Comparison of ENCODE assay signal across 27 cellular contexts in the genomic region with DNA sequence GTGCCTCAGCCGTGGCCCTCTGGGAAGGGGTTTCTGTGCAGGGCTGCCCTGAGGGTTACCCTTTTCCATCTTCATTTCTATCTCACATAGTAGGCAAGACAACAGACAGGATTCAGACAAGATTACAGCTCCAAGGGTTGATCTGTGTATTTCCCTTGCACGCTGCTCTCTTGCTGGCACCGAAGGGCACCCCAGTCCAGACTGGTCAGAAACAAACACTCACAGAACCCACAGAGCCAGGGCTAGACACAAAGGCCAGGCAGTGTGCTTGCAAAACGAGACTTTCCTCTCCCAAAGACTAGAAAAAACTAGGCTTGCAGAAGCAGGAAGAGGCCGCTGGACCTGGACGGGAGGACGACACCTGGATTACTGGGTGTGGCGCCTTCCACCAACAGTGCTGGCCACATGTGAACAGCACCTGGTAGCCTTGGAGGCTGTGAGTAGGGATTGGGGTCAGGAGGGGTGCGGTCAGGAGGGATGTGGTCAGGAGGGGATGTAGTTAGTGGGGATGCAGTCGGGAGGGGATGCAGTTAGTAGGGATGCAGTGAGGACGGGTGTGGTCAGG.
DNase-seq lines count a peak whose midpoint lies in the region; ATAC-seq and TF ChIP-seq lines count a peak whose summit lies in the region.
"Had no signal": no experiment of that assay in that cellular context is flagged by ENCODE, and none has a peak within 500 bp of the region (broad histone marks: within the 10 kb centered on the region; RNA-seq: fewer than 3 reads in every experiment).

No MANE protein-coding gene starts in this region.

- peaks cover 12% of the 10 kb centered on the region for H3K9me3 Mint-ChIP-seq in activated CD4-positive, alpha-beta T cell treated with anti-CD3 and anti-CD28 coated beads, Interleukin-2, amount 10 ng/mL, durations not matched to agents 7 days and 5 days
- no peaks in the 10 kb centered on the region for H3K9me3 Mint-ChIP-seq in activated CD4-positive, alpha-beta T cell treated with anti-CD3 and anti-CD28 coated beads, Interleukin-2, amount 10 ng/mL, durations not matched to agents 24 days and 14 days
- H3K9me3 Mint-ChIP-seq in T-cell (no peaks in the 10 kb centered on the region), immature natural killer cell (peaks cover 0 to 7% (median 0%) of the 10 kb centered on the region in 6 donors)
- H3K9me3 Mint-ChIP-seq: CD8-positive, alpha-beta T cell had no signal

- DNase-seq in activated CD4-positive, alpha-beta T cell treated with anti-CD3 and anti-CD28 coated beads, Interleukin-2, amount 10 ng/mL, durations not matched to agents 7 days and 5 days, result no peak
- no peak for DNase-seq in activated CD4-positive, alpha-beta T cell treated with anti-CD3 and anti-CD28 coated beads, Interleukin-2, amount 10 ng/mL, durations not matched to agents 24 days and 14 days
- DNase-seq in T-cell (no peak), immature natural killer cell (no peak), sciatic nerve (ENCODE audit: low spot score) (peak; percentile 43), HuH-7.5 (ENCODE audit: low spot score) (no peak), AG20443 (ENCODE audit: low spot score) (no peak), WERI-Rb-1 (no peak)
- DNase-seq: activated CD4-positive, CD25-positive, alpha-beta regulatory T cell; activated gamma-delta T cell; DMS 273 treated with DMSO at 0.1 percent for 48 hours; effector CD8-positive, alpha-beta T cell; foreskin fibroblast; GOT3; heart left ventricle; KBM-7; kidney glomerular epithelial cell; NCI-H2029 treated with DMSO at 0.1 percent for 48 hours; NCI-H526; NK-92 treated with Interleukin-12 subunit alpha and Interleukin-12 subunit beta, amount 100 ng/mL, for 24 hours; PC-3; SHP77 treated with DMSO at 0.1 percent for 48 hours had no signal

- no peak overlapping the region for H3K4me3 ChIP-seq in WERI-Rb-1 (ENCODE audit: low read depth, low read length)
- H3K4me3 ChIP-seq: adrenal gland, heart left ventricle, prostate gland, testis had no signal

- H3K27me3 ChIP-seq in WERI-Rb-1 (ENCODE audit: insufficient read depth, low read depth, severe bottlenecking), result no peaks in the 10 kb centered on the region
- H3K27me3 ChIP-seq: adrenal gland, heart left ventricle, testis had no signal

- H3K27me3 Mint-ChIP-seq in activated CD4-positive, alpha-beta T cell treated with anti-CD3 and anti-CD28 coated beads, Interleukin-2, amount 10 ng/mL, durations not matched to agents 7 days and 5 days, result peaks cover 25% of the 10 kb centered on the region
- peaks cover 17% of the 10 kb centered on the region for H3K27me3 Mint-ChIP-seq in activated CD4-positive, alpha-beta T cell treated with anti-CD3 and anti-CD28 coated beads, Interleukin-2, amount 10 ng/mL, durations not matched to agents 24 days and 14 days
- H3K27me3 Mint-ChIP-seq in T-cell (peaks cover 0 to 1% of the 10 kb centered on the region in 2 donors), immature natural killer cell (ENCODE audit: low read depth in 3 of 3) (peaks cover 4 to 51% (median 27%) of the 10 kb centered on the region in 3 donors)

- H3K4me1 Mint-ChIP-seq in activated CD4-positive, alpha-beta T cell treated with anti-CD3 and anti-CD28 coated beads, Interleukin-2, amount 10 ng/mL, durations not matched to agents 7 days and 5 days, result peaks cover 21% of the 10 kb centered on the region
- peaks cover 26% of the 10 kb centered on the region for H3K4me1 Mint-ChIP-seq in activated CD4-positive, alpha-beta T cell treated with anti-CD3 and anti-CD28 coated beads, Interleukin-2, amount 10 ng/mL, durations not matched to agents 24 days and 14 days
- peaks cover 19 to 28% (median 21%) of the 10 kb centered on the region in 3 donors for H3K4me1 Mint-ChIP-seq in T-cell
- peaks cover 21 to 23% of the 10 kb centered on the region in 2 donors for H3K4me1 Mint-ChIP-seq in immature natural killer cell

- H3K27ac ChIP-seq in WERI-Rb-1, result no peak overlapping the region
- H3K27ac ChIP-seq: adrenal gland, heart left ventricle, prostate gland, testis had no signal

- H3K36me3 Mint-ChIP-seq in activated CD4-positive, alpha-beta T cell treated with anti-CD3 and anti-CD28 coated beads, Interleukin-2, amount 10 ng/mL, durations not matched to agents 7 days and 5 days (ENCODE audit: low read depth), result no peaks in the 10 kb centered on the region
- H3K36me3 Mint-ChIP-seq in activated CD4-positive, alpha-beta T cell treated with anti-CD3 and anti-CD28 coated beads, Interleukin-2, amount 10 ng/mL, durations not matched to agents 24 days and 14 days (ENCODE audit: low read depth), result no peaks in the 10 kb centered on the region
- H3K36me3 Mint-ChIP-seq in T-cell (no peaks in the 10 kb centered on the region), immature natural killer cell (peaks cover 0 to 3% (median 0%) of the 10 kb centered on the region in 3 donors)
- H3K36me3 Mint-ChIP-seq: brain had no signal

- TF ChIP-seq CTCF in WERI-Rb-1 (IDR thresholded peaks at IDR 0.05; ENCODE audit: low read depth, low read length), result no peak

- ATAC-seq in T-cell (replicated peaks in 1 of 4) (no peak), sciatic nerve (no peak)
- ATAC-seq: heart left ventricle had no signal

- intact Hi-C loops in activated CD4-positive, alpha-beta T cell treated with anti-CD3 and anti-CD28 coated beads, Interleukin-2, amount 10 ng/mL, durations not matched to agents 24 days and 14 days (cut with micrococcal nuclease), result loop anchor here (5.0 kb wide), 1 partner anchor 162 kb away; a partner anchor contains a TSS
- intact Hi-C loops in sciatic nerve (cut with DNase I), result no loop called here

- H3K27ac Mint-ChIP-seq in activated CD4-positive, alpha-beta T cell treated with anti-CD3 and anti-CD28 coated beads, Interleukin-2, amount 10 ng/mL, durations not matched to agents 7 days and 5 days, result peak overlapping the region; percentile 71
- no peak overlapping the region for H3K27ac Mint-ChIP-seq in activated CD4-positive, alpha-beta T cell treated with anti-CD3 and anti-CD28 coated beads, Interleukin-2, amount 10 ng/mL, durations not matched to agents 24 days and 14 days
- peak overlapping the region in 1 of 2 donors; percentile 11 for H3K27ac Mint-ChIP-seq in T-cell
- H3K27ac Mint-ChIP-seq in immature natural killer cell, result peak overlapping the region in 2 of 6 donors; percentile 40 to 79
- H3K27ac Mint-ChIP-seq: CD8-positive, alpha-beta T cell had no signal

- no peaks in the 10 kb centered on the region for H3K9me3 ChIP-seq in WERI-Rb-1 (ENCODE audit: severe bottlenecking)
- H3K9me3 ChIP-seq: adrenal gland, heart left ventricle, prostate gland, testis had no signal

- no peak overlapping the region for H3K4me3 Mint-ChIP-seq in activated CD4-positive, alpha-beta T cell treated with anti-CD3 and anti-CD28 coated beads, Interleukin-2, amount 10 ng/mL, durations not matched to agents 7 days and 5 days
- H3K4me3 Mint-ChIP-seq in activated CD4-positive, alpha-beta T cell treated with anti-CD3 and anti-CD28 coated beads, Interleukin-2, amount 10 ng/mL, durations not matched to agents 24 days and 14 days, result no peak overlapping the region
- peak overlapping the region in 2 of 3 donors; percentile 12 to 43 for H3K4me3 Mint-ChIP-seq in T-cell
- peak overlapping the region in 4 of 5 donors; percentile 5 to 51 (median 28) for H3K4me3 Mint-ChIP-seq in immature natural killer cell
- H3K4me3 Mint-ChIP-seq: brain had no signal

- POLR2A ChIA-PET in activated CD4-positive, alpha-beta T cell treated with anti-CD3 and anti-CD28 coated beads, Interleukin-2, amount 10 ng/mL, durations not matched to agents 7 days and 5 days (lab: Charles Lee), result interaction anchor here (0.5 to 0.6 kb wide), 2 partner anchors 42 to 148 kb away, joined by 3 read pairs; no protein-coding TSS in a partner anchor
- POLR2A ChIA-PET in T-cell (lab: Charles Lee), result interaction anchor here in 1 of 2 donors (0.6 kb wide), 1 partner anchor 33 kb away, joined by 3 read pairs; no protein-coding TSS in a partner anchor

- H3K36me3 ChIP-seq in WERI-Rb-1, result no peaks in the 10 kb centered on the region
- H3K36me3 ChIP-seq: adrenal gland, heart left ventricle, prostate gland had no signal

- CTCF ChIA-PET in activated CD4-positive, alpha-beta T cell treated with anti-CD3 and anti-CD28 coated beads, Interleukin-2, amount 10 ng/mL, durations not matched to agents 7 days and 5 days (lab: Charles Lee), result no interaction called here
- CTCF ChIA-PET in T-cell (lab: Charles Lee), result no interaction called here

Comparison
In these comparisons a context has a peak if more than half of its experiments do, and no peak if none do; other contexts are left out.
1. H3K4me3 Mint-ChIP-seq: peak in T-cell (2 of 3) and immature natural killer cell (4 of 5); none in activated CD4-positive, alpha-beta T cell treated with anti-CD3 and anti-CD28 coated beads, Interleukin-2, amount 10 ng/mL, durations not matched to agents 7 days and 5 days (single experiment) and activated CD4-positive, alpha-beta T cell treated with anti-CD3 and anti-CD28 coated beads, Interleukin-2, amount 10 ng/mL, durations not matched to agents 24 days and 14 days (single experiment).